In the genomic region with DNA sequence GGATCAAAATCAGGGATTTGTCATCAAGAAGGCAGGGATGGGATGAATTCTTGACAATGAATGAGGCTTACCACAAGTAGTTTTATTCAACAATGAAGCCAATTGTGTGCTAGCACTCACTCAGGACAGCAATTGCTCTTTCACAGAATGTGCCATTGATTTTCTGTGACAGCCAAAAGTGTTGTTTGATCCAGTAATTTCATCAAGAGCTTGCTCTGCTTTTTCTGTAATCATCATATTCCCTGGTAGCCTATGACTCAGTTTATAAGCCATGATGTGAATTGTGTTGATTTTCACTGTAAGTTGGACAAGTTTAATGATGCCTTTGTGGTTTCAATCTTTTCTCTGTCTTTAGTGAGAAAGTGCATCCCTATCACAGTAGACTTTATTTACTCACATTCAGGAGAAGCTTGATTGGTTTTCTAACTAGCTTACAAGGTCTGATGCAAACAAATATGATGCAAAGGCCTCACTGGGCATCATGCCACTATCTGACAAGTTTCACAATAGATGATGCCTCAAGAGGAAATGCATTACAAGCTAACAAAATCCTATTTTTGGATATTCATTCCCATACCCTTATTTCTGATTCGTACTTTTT, we compare ENCODE assay signal across 6 cellular contexts. TPM values are rescaled to one million over a fixed set of nuclear protein-coding genes. Genes with fewer than 3 reads are reported as not detected.
A peak's percentile ranks its signal among the peaks of the same experiment; 100 is the strongest.
DNase-seq lines count a peak whose midpoint lies in the region; TF ChIP-seq lines count a peak whose summit lies in the region.

No MANE protein-coding gene starts in this region.

- TF ChIP-seq CTCF in HFFc6 (IDR thresholded peaks at IDR 0.05): no peak
- TF ChIP-seq CTCF in MCF 10A (IDR thresholded peaks at IDR 0.05; ENCODE audit: unreplicated experiment): no peak
- TF ChIP-seq CTCF in neutrophil (IDR thresholded peaks at IDR 0.05): no peak

- no TSS peak for BruUV-seq in MCF 10A (replicated peaks; lab: Mats Ljungman, UMichigan)

- H3K4me3 ChIP-seq in neutrophil (ENCODE audit: low read depth in 1 of 2, low read length in 1 of 2): no peak overlapping the region

- no peaks in the 10 kb centered on the region for H3K9me3 Mint-ChIP-seq in HFFc6
- no peaks in the 10 kb centered on the region for H3K9me3 Mint-ChIP-seq in MCF 10A (ENCODE audit: unreplicated experiment)

- peak overlapping the region; percentile 86 for H3K27ac ChIP-seq in neutrophil

- H3K36me3 Mint-ChIP-seq in HFFc6 (ENCODE audit: low read depth) (peaks cover 7% of the 10 kb centered on the region; the same call in 1 of the 2 replicates), MCF 10A (ENCODE audit: insufficient read depth, unreplicated experiment) (no peaks in the 10 kb centered on the region)

- POLR2A ChIA-PET in MCF 10A (lab: Yijun Ruan, JAX): interaction anchor here (0.6 to 2.9 kb wide), 9 partner anchors 9 to 932 kb away, joined by 3 to 20 read pairs (median 5); partner anchors contain the start of genes GORASP1 and TTC21A

- intact Hi-C loops in MCF 10A (cut with micrococcal nuclease): no loop called here

- H3K27me3 ChIP-seq in neutrophil: no peaks in the 10 kb centered on the region

- H3K27me3 Mint-ChIP-seq in HFFc6 (ENCODE audit: insufficient read depth): peaks cover 1% of the 10 kb centered on the region; the same call in 1 of the 2 replicates
- H3K27me3 Mint-ChIP-seq in MCF 10A (ENCODE audit: insufficient read depth, unreplicated experiment): no peaks in the 10 kb centered on the region

- CTCF ChIA-PET in MCF 10A (lab: Yijun Ruan, JAX): interaction anchor here (0.6 to 3.5 kb wide), 5 partner anchors 12 to 125 kb away, joined by 3 to 16 read pairs (median 4); no protein-coding TSS in a partner anchor

- DNase-seq in HFFc6 (peak; percentile 93), MCF 10A (ENCODE audit: unreplicated experiment) (peak; percentile 97), SK-N-DZ (ENCODE audit: low spot score) (no peak), SW480 (ENCODE audit: low spot score) (no peak)
- DNase-seq in stimulated activated CD4-positive, alpha-beta T cell treated with anti-CD3 and anti-CD28 coated beads, Interleukin-4, amount 100 ng/mL, for 4 hours: no peak

- H3K27ac Mint-ChIP-seq in HFFc6 (peak overlapping the region; percentile 79), MCF 10A (ENCODE audit: low read depth, unreplicated experiment) (no peak overlapping the region)

- H3K9me3 ChIP-seq in neutrophil: no peaks in the 10 kb centered on the region

- H3K4me3 Mint-ChIP-seq in HFFc6 (peak overlapping the region; percentile 43), MCF 10A (ENCODE audit: unreplicated experiment) (no peak overlapping the region)

- H3K4me1 Mint-ChIP-seq in HFFc6 (ENCODE audit: low read depth) (peaks cover 50% of the 10 kb centered on the region), MCF 10A (ENCODE audit: insufficient read depth, unreplicated experiment) (peaks cover 14% of the 10 kb centered on the region)

- no peaks in the 10 kb centered on the region for H3K36me3 ChIP-seq in neutrophil

- H3K4me1 ChIP-seq in neutrophil (ENCODE audit: control insufficient read depth in 1 of 2, insufficient read depth in 1 of 2, low read depth in 1 of 2, low read length in 1 of 2): peaks cover 26 to 27% of the 10 kb centered on the region in 2 experiments

RNA-seq across cellular contexts. Expression of gene CSRNP1, which starts 13.6 kb away (rescaled TPM):
- 10 to 100 TPM; 10.5 to 18.2 (median 12.5) TPM for total RNA-seq in HFFc6 (2021; fragmentation: NEBNext Ultra II Directional; extraction: Animal tissue kit (Norgen Biotek cat#: 25700))
- 11.9 and 14.3 TPM in 2 replicates for total RNA-seq in MCF 10A (2022)
- polyA plus RNA-seq in SK-N-DZ (2014; cell fraction: cytosol; rRNA removed): 1.2 and 1.5 TPM in 2 replicates
- 0.33 and 2.7 TPM in 2 replicates for polyA plus RNA-seq in SK-N-DZ (2014; cell fraction: nucleus; rRNA removed)

RNA-seq across cellular contexts. Expression of gene XIRP1, which starts 25.4 kb away (rescaled TPM):
- not detected for total RNA-seq in HFFc6 (2021; fragmentation: NEBNext Ultra II Directional; extraction: Animal tissue kit (Norgen Biotek cat#: 25700))
- not detected in 2 replicates for total RNA-seq in MCF 10A (2022)
- polyA plus RNA-seq in SK-N-DZ (2014; cell fraction: cytosol; rRNA removed): not detected in 2 replicates
- not detected in 2 replicates for polyA plus RNA-seq in SK-N-DZ (2014; cell fraction: nucleus; rRNA removed)

RNA-seq across cellular contexts. Expression of gene TTC21A, which starts 59.6 kb away (rescaled TPM):
- total RNA-seq in HFFc6 (2021; fragmentation: NEBNext Ultra II Directional; extraction: Animal tissue kit (Norgen Biotek cat#: 25700)): 1 to 10 TPM in 5 of 6 experiments, under 1 TPM in 1; 0.91 to 2.2 (median 1.8) TPM
- total RNA-seq in MCF 10A (2022): 2.1 and 5.4 TPM in 2 replicates
- polyA plus RNA-seq in SK-N-DZ (2014; cell fraction: cytosol; rRNA removed): 0.39 and 1.3 TPM in 2 replicates
- polyA plus RNA-seq in SK-N-DZ (2014; cell fraction: nucleus; rRNA removed): 6.7 and 14.7 TPM in 2 replicates

RNA-seq across cellular contexts. Expression of gene GORASP1, which starts 59.6 kb away (rescaled TPM):
- total RNA-seq in HFFc6 (2021; fragmentation: NEBNext Ultra II Directional; extraction: Animal tissue kit (Norgen Biotek cat#: 25700)): 10 to 100 TPM; 42.7 to 52.1 (median 47.0) TPM
- 34.4 and 40.7 TPM in 2 replicates for total RNA-seq in MCF 10A (2022)
- polyA plus RNA-seq in SK-N-DZ (2014; cell fraction: cytosol; rRNA removed): 21.9 and 25.3 TPM in 2 replicates
- 86.3 and 110 TPM in 2 replicates for polyA plus RNA-seq in SK-N-DZ (2014; cell fraction: nucleus; rRNA removed)

Comparison
In these comparisons a context has a peak if more than half of its experiments do, and no peak if none do; other contexts are left out.
1. DNase-seq: peak in HFFc6 (single experiment) and MCF 10A (single experiment); none in SK-N-DZ (single experiment), stimulated activated CD4-positive, alpha-beta T cell treated with anti-CD3 and anti-CD28 coated beads, Interleukin-4, amount 100 ng/mL, for 4 hours (0 of 2) and SW480 (single experiment).